Comparison of ENCODE assay signal across 33 cellular contexts in the genomic region with DNA sequence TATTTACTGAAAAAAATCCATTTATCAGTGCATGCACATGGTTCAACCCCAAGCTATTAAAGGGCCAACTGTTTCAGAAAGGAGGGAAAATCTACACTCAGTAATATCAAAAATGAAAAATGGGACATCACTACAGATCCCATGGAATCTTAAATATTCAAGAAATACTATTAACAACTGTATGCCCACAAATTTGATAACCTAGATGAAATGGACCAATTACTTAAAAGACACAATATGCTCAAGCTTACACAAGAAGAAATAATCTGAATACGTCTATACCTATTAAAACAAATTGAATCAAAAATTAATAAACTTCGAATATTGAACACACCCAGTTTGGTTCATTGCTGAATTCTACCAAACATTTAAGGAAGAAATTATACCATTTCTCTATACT.
"Had no signal": no experiment of that assay in that cellular context is flagged by ENCODE, and none has a peak within 500 bp of the region (broad histone marks: within the 10 kb centered on the region; RNA-seq: fewer than 3 reads in every experiment).

No MANE protein-coding gene starts in this region.

- DNase-seq: Kasumi-1, MG63, MM.1S, MV-4-11, NCI-H1048, NCI-H1092, NCI-H1092 treated with DMSO at 0.1 percent for 48 hours, NCI-H1105, NCI-H1105 treated with DMSO at 0.1 percent for 48 hours, NCI-H1417, NCI-H1417 treated with DMSO at 0.1 percent for 48 hours, NCI-H1436, NCI-H1436 treated with DMSO at 0.1 percent for 48 hours, NCI-H146, NCI-H1694, NCI-H1694 treated with DMSO at 0.1 percent for 48 hours, NCI-H187, NCI-H187 treated with DMSO at 0.1 percent for 48 hours, NCI-H1930, NCI-H2029, NCI-H2029 treated with DMSO at 0.1 percent for 48 hours, NCI-H2081, NCI-H2081 treated with DMSO at 0.1 percent for 48 hours, NCI-H2107, NCI-H2227 treated with DMSO at 0.1 percent for 48 hours, NCI-H226, NCI-H345, NCI-H446, NCI-H446 treated with DMSO at 0.1 percent for 48 hours, NCI-H510A, NCI-H510A treated with DMSO at 0.1 percent for 48 hours, NCI-H524, NCI-H524 treated with DMSO at 0.1 percent for 48 hours had no signal

- H3K27me3 ChIP-seq: MG63 had no signal

- H3K4me3 ChIP-seq: MG63 had no signal
